ENCODE assay signal across 8 cellular contexts in the genomic region with DNA sequence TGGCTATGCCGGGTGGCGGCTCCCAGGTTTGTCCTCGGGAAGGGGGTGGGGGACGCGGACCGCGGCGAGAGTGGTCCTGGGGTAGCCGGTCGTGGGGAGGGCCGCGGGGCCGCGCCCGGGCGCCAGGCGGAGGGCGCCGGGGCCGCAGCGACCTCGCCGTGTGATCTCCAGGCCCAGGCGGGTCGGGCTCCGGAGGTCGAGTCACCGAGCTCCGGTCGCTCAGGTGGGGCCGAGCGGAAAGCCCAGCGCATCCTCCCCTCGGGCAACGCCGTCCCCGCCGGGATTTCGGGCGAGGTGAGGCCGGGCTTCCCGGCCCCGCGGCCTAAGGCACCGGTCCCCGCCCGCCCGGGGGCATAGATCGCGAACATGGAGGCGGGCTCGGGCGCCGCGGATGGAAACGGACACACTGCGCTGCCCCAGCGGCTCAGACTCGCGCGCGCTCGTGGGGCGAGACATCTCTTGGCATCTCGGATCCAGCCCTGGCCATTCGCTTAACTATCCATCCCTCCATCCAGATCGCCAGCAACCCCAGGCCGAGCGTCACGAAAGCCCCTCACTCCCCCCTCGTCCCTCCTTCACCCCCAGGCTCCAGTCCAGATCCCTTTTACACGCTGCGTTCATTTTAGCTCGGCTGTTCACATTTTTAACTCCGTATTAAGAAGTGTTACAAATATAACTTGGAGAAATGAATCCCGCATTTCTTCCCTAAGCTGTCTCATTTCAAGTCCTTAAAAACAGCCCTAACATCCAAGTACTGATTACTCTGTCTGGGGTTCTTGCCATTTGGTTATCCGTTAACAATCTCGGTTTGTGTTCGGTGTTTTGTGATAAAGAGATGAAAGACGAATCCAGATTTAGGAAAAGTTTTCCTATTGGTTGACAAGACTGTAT. TPM values are rescaled to one million over a fixed set of nuclear protein-coding genes. Genes with fewer than 3 reads are reported as not detected.
A peak's percentile ranks its signal among the peaks of the same experiment; 100 is the strongest.
DNase-seq lines count a peak whose midpoint lies in the region; ATAC-seq, FAIRE-seq and TF ChIP-seq lines count a peak whose summit lies in the region.

No MANE protein-coding gene starts in this region.

- peak overlapping the region; percentile 55 to 71 for H3K4me3 ChIP-seq in left lung

- peaks cover 16% of the 10 kb centered on the region for H3K36me3 Mint-ChIP-seq in dendritic cell treated with granulocyte-macrophage colony-stimulating factor and Interleukin-4, amounts not matched to agents 40 ng/mL and 50 ng/mL, for 4 days (ENCODE audit: low read depth)
- peaks cover 10 to 20% of the 10 kb centered on the region in 2 donors for H3K36me3 Mint-ChIP-seq in stimulated activated naive B cell treated with anti-CD40 and anti-IgM and Interleukin-4, amounts not matched to agents 10 μg/mL and 1 μg/mL and 100 μg/mL, for 72 hours

- intact Hi-C loops in dendritic cell treated with granulocyte-macrophage colony-stimulating factor and Interleukin-4, amounts not matched to agents 40 ng/mL and 50 ng/mL, for 4 days (cut with micrococcal nuclease): loop anchor here (2.0 kb wide), 1 partner anchor 147 kb away; no protein-coding TSS in a partner anchor
- intact Hi-C loops in left lung (cut with DNase I): no loop called here

- in situ Hi-C loops in SK-MEL-5 (cut with HindIII; ENCODE audit: low pct_unique_long_range_greater_than_20kb, low sequenced_read_pairs): no loop called here

- peaks cover 18% of the 10 kb centered on the region for H3K27me3 Mint-ChIP-seq in dendritic cell treated with granulocyte-macrophage colony-stimulating factor and Interleukin-4, amounts not matched to agents 40 ng/mL and 50 ng/mL, for 4 days
- H3K27me3 Mint-ChIP-seq in stimulated activated naive B cell treated with anti-CD40 and anti-IgM and Interleukin-4, amounts not matched to agents 10 μg/mL and 1 μg/mL and 100 μg/mL, for 72 hours: peaks cover 24 to 29% of the 10 kb centered on the region in 2 donors

- FAIRE-seq in HTR-8/SVneo (lab: Jason Lieb, UNC): peak; percentile 66

- peaks cover 0 to 5% of the 10 kb centered on the region in 2 donors for H3K27me3 ChIP-seq in left lung

- peak; percentile 49 for DNase-seq in GDM1 (lab: John Stamatoyannopoulos, UW)
- DNase-seq in HTR-8/SVneo (ENCODE audit: insufficient read length, low spot score): peak; percentile 57
- peak; percentile 42 for DNase-seq in SK-MEL-5 (ENCODE audit: low read depth, low spot score)
- peak; percentile 49 to 90 for DNase-seq in left lung
- DNase-seq in stimulated activated naive B cell treated with anti-CD40 and anti-IgM and Interleukin-4, amounts not matched to agents 10 μg/mL and 1 μg/mL and 100 μg/mL, for 72 hours: peak; percentile 18
- DNase-seq in NCI-H1048 (lab: John Stamatoyannopoulos, UW): no peak

- peak overlapping the region; percentile 89 for H3K27ac Mint-ChIP-seq in dendritic cell treated with granulocyte-macrophage colony-stimulating factor and Interleukin-4, amounts not matched to agents 40 ng/mL and 50 ng/mL, for 4 days
- H3K27ac Mint-ChIP-seq in stimulated activated naive B cell treated with anti-CD40 and anti-IgM and Interleukin-4, amounts not matched to agents 10 μg/mL and 1 μg/mL and 100 μg/mL, for 72 hours: peak overlapping the region; percentile 93

- TF ChIP-seq CTCF in left lung (IDR thresholded peaks at IDR 0.05): no peak

- H3K27ac ChIP-seq in left lung: peak overlapping the region; percentile 90 to 96

- peaks cover 11 to 35% of the 10 kb centered on the region in 2 donors for H3K4me1 ChIP-seq in left lung

- peaks cover 19% of the 10 kb centered on the region for H3K4me1 Mint-ChIP-seq in dendritic cell treated with granulocyte-macrophage colony-stimulating factor and Interleukin-4, amounts not matched to agents 40 ng/mL and 50 ng/mL, for 4 days (ENCODE audit: low read depth)
- peaks cover 14% of the 10 kb centered on the region in 2 donors for H3K4me1 Mint-ChIP-seq in stimulated activated naive B cell treated with anti-CD40 and anti-IgM and Interleukin-4, amounts not matched to agents 10 μg/mL and 1 μg/mL and 100 μg/mL, for 72 hours

- H3K4me3 Mint-ChIP-seq in dendritic cell treated with granulocyte-macrophage colony-stimulating factor and Interleukin-4, amounts not matched to agents 40 ng/mL and 50 ng/mL, for 4 days: peak overlapping the region; percentile 91
- H3K4me3 Mint-ChIP-seq in stimulated activated naive B cell treated with anti-CD40 and anti-IgM and Interleukin-4, amounts not matched to agents 10 μg/mL and 1 μg/mL and 100 μg/mL, for 72 hours: peak overlapping the region; percentile 87 to 89

- no peaks in the 10 kb centered on the region for H3K9me3 ChIP-seq in left lung

- ATAC-seq in GM21381 (IDR thresholded peaks at IDR 0.05; ENCODE audit: unreplicated experiment) (peak; percentile 17), left lung (peak; percentile 64)
- peak; percentile 24 to 26 for ATAC-seq in stimulated activated naive B cell treated with anti-CD40 and anti-IgM and Interleukin-4, amounts not matched to agents 10 μg/mL and 1 μg/mL and 100 μg/mL, for 72 hours (replicated peaks)

- H3K9me3 Mint-ChIP-seq in dendritic cell treated with granulocyte-macrophage colony-stimulating factor and Interleukin-4, amounts not matched to agents 40 ng/mL and 50 ng/mL, for 4 days: no peaks in the 10 kb centered on the region
- no peaks in the 10 kb centered on the region for H3K9me3 Mint-ChIP-seq in stimulated activated naive B cell treated with anti-CD40 and anti-IgM and Interleukin-4, amounts not matched to agents 10 μg/mL and 1 μg/mL and 100 μg/mL, for 72 hours

- no peaks in the 10 kb centered on the region for H3K36me3 ChIP-seq in left lung

RNA-seq across cellular contexts. Expression of a gene that starts 0.5 kb away (rescaled TPM):
- total RNA-seq in SK-MEL-5 (2014; rRNA removed; shearing (Covaris generic)): 8.9 and 9.8 TPM in 2 replicates
- 3.7 and 6.3 TPM in 2 replicates for polyA plus RNA-seq in SK-MEL-5 (2015; cell fraction: cytosol; rRNA removed)
- polyA plus RNA-seq in SK-MEL-5 (2015; cell fraction: nucleus; rRNA removed): 8.6 and 9.3 TPM in 2 replicates
- 10 to 100 TPM; 15.1 to 16.2 TPM for total RNA-seq in left lung
